Comparison of ENCODE assay signal across 1 cellular context in genomic region chr1:167248707-167249642, GRCh38.
A peak's percentile ranks its signal among the peaks of the same experiment; 100 is the strongest.
TF ChIP-seq lines count a peak whose summit lies in the region.

No MANE protein-coding gene starts in this region.

TF ChIP-seq in K562, 482 proteins besides CTCF, POLR2A, EP300 and RAD21 (continued from another document and continues in another):
- TF ChIP-seq E2F8 (IDR thresholded peaks at IDR 0.05; ENCODE audit: low read depth, partially characterized antibody) (no peak), ASH1L (IDR thresholded peaks at IDR 0.05; ENCODE audit: borderline replicate concordance, low read depth, partially characterized antibody) (no peak), TAF9B (IDR thresholded peaks at IDR 0.05; ENCODE audit: partially characterized antibody) (no peak), TSHZ1 (CRISPR knock-in tag; IDR thresholded peaks at IDR 0.05) (no peak), NFE2 (IDR thresholded peaks at IDR 0.05; ENCODE audit: low read depth) (no peak), XRCC5 (IDR thresholded peaks at IDR 0.05; ENCODE audit: low read depth, low read length) (no peak), NONO (IDR thresholded peaks at IDR 0.05; ENCODE audit: low read depth in 2 of 2, low read length in 1 of 2) (no peak), ZNF347 (CRISPR knock-in tag; IDR thresholded peaks at IDR 0.05; ENCODE audit: low read depth) (no peak), GABPA (tag; conservative IDR thresholded peaks at IDR 0.05; ENCODE audit: low read depth) (no peak), EHMT2 (IDR thresholded peaks at IDR 0.05) (peak; percentile 63; the same call in 1 of the 2 replicates), HBP1 (CRISPR knock-in tag; IDR thresholded peaks at IDR 0.05) (0 out of 2 replicates have a peak, but pooled peaks have one; percentile 21), SMARCC2 (IDR thresholded peaks at IDR 0.05; ENCODE audit: low read depth) (no peak), ZNF696 (CRISPR knock-in tag; conservative IDR thresholded peaks at IDR 0.05) (no peak), ARID4B (CRISPR knock-in tag; IDR thresholded peaks at IDR 0.05) (no peak), ZNF239 (CRISPR knock-in tag; IDR thresholded peaks at IDR 0.05) (no peak), ZNF212 (CRISPR knock-in tag; IDR thresholded peaks at IDR 0.05) (no peak), ZZZ3 (IDR thresholded peaks at IDR 0.05) (no peak), MAFK (IDR thresholded peaks at IDR 0.05; ENCODE audit: low read length) (no peak), ELK3 (CRISPR knock-in tag; IDR thresholded peaks at IDR 0.05) (no peak), LEF1 (IDR thresholded peaks at IDR 0.05) (no peak), PPARD (CRISPR knock-in tag; IDR thresholded peaks at IDR 0.05) (no peak), ZKSCAN8 (CRISPR knock-in tag; IDR thresholded peaks at IDR 0.05) (no peak), NELFE (IDR thresholded peaks at IDR 0.05; ENCODE audit: insufficient read depth, insufficient read length) (no peak), YY1 (IDR thresholded peaks at IDR 0.05; ENCODE audit: borderline replicate concordance in 1 of 3, control insufficient read depth in 1 of 3, extremely low read depth in 1 of 3, insufficient read depth in 3 of 3, insufficient read length in 1 of 3, insufficient replicate concordance in 2 of 3, low read depth in 1 of 3, low read length in 2 of 3) (no peak), GMEB1 (CRISPR knock-in tag; IDR thresholded peaks at IDR 0.05) (no peak), SREBF2 (CRISPR knock-in tag; IDR thresholded peaks at IDR 0.05) (no peak), KLF13 (tag; IDR thresholded peaks at IDR 0.05; ENCODE audit: borderline replicate concordance, low read depth) (no peak), HCFC1 (IDR thresholded peaks at IDR 0.05; ENCODE audit: low read depth, low read length) (no peak), ZNF75A (CRISPR knock-in tag; IDR thresholded peaks at IDR 0.05) (no peak), RBM15 (IDR thresholded peaks at IDR 0.05; ENCODE audit: insufficient read depth, low read length) (no peak), MAFF (IDR thresholded peaks at IDR 0.05; ENCODE audit: low read length) (no peak), HDAC1 (IDR thresholded peaks at IDR 0.05) (peak in 1 of 2 experiments; percentile 90; a peak in 2 of 4 replicates), RFX1 (IDR thresholded peaks at IDR 0.05) (peak; percentile 67), TAF15 (IDR thresholded peaks at IDR 0.05; ENCODE audit: low read depth, low read length) (no peak), ZNF174 (CRISPR knock-in tag; IDR thresholded peaks at IDR 0.05) (no peak), SPI1 (IDR thresholded peaks at IDR 0.05; ENCODE audit: borderline replicate concordance, low read depth, low read length) (no peak), GTF2A2 (tag; IDR thresholded peaks at IDR 0.05) (no peak), PREB (CRISPR knock-in tag; IDR thresholded peaks at IDR 0.05) (no peak), C11orf30 (IDR thresholded peaks at IDR 0.05; ENCODE audit: low read depth) (no peak), CCNT2 (IDR thresholded peaks at IDR 0.05; ENCODE audit: borderline replicate concordance, extremely low read depth, insufficient read length, low read depth, low read length) (peak; percentile 59), FOXK2 (conservative IDR thresholded peaks at IDR 0.05 in 1 of 2, IDR thresholded peaks at IDR 0.05 in 1 of 2; ENCODE audit: low read depth in 2 of 2) (0 out of 4 replicates have a peak, but pooled peaks of 1 of the 2 experiments have one; percentile 33), RNF219 (CRISPR knock-in tag; IDR thresholded peaks at IDR 0.05) (no peak)
- TF ChIP-seq, protein P1, sequence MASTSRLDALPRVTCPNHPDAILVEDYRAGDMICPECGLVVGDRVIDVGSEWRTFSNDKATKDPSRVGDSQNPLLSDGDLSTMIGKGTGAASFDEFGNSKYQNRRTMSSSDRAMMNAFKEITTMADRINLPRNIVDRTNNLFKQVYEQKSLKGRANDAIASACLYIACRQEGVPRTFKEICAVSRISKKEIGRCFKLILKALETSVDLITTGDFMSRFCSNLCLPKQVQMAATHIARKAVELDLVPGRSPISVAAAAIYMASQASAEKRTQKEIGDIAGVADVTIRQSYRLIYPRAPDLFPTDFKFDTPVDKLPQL (IDR thresholded peaks at IDR 0.05; ENCODE audit: extremely low read depth, insufficient read length), result no peak
- TF ChIP-seq, protein P2, sequence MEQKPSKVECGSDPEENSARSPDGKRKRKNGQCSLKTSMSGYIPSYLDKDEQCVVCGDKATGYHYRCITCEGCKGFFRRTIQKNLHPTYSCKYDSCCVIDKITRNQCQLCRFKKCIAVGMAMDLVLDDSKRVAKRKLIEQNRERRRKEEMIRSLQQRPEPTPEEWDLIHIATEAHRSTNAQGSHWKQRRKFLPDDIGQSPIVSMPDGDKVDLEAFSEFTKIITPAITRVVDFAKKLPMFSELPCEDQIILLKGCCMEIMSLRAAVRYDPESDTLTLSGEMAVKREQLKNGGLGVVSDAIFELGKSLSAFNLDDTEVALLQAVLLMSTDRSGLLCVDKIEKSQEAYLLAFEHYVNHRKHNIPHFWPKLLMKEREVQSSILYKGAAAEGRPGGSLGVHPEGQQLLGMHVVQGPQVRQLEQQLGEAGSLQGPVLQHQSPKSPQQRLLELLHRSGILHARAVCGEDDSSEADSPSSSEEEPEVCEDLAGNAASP (IDR thresholded peaks at IDR 0.05), result no peak
